ENCODE assay signal across 13 cellular contexts in genomic region chr3:142947799-142948575, GRCh38. TPM values are rescaled to one million over a fixed set of nuclear protein-coding genes. Genes with fewer than 3 reads are reported as not detected.
DNase-seq lines count a peak whose midpoint lies in the region; ATAC-seq and TF ChIP-seq lines count a peak whose summit lies in the region.
"Had no signal": no experiment of that assay in that cellular context is flagged by ENCODE, and none has a peak within 500 bp of the region (broad histone marks: within the 10 kb centered on the region; RNA-seq: fewer than 3 reads in every experiment).

No MANE protein-coding gene starts in this region.

- no peaks in the 10 kb centered on the region for H3K36me3 Mint-ChIP-seq in endothelial cell (ENCODE audit: low read depth, unreplicated experiment)

- peak overlapping the region; percentile 30 to 65 for H3K4me3 Mint-ChIP-seq in stimulated activated naive CD8-positive, alpha-beta T cell treated with anti-CD3 and anti-CD28 coated beads, Interleukin-15, amount 100 ng/mL, for 72 hours
- no peak overlapping the region for H3K4me3 Mint-ChIP-seq in endothelial cell (ENCODE audit: unreplicated experiment)

- H3K4me1 Mint-ChIP-seq in stimulated activated naive CD8-positive, alpha-beta T cell treated with anti-CD3 and anti-CD28 coated beads, Interleukin-15, amount 100 ng/mL, for 72 hours: peaks cover 12% of the 10 kb centered on the region
- H3K4me1 Mint-ChIP-seq in endothelial cell (ENCODE audit: unreplicated experiment): peaks cover 6% of the 10 kb centered on the region

- no peak for TF ChIP-seq CTCF in endothelial cell (IDR thresholded peaks at IDR 0.05; ENCODE audit: unreplicated experiment)

- no peaks in the 10 kb centered on the region for H3K9me3 Mint-ChIP-seq in stimulated activated naive CD8-positive, alpha-beta T cell treated with anti-CD3 and anti-CD28 coated beads, Interleukin-15, amount 100 ng/mL, for 72 hours
- no peaks in the 10 kb centered on the region for H3K9me3 Mint-ChIP-seq in endothelial cell (ENCODE audit: unreplicated experiment)

- peak overlapping the region in 1 of 2 donors; percentile 65 for H3K27ac Mint-ChIP-seq in stimulated activated naive CD8-positive, alpha-beta T cell treated with anti-CD3 and anti-CD28 coated beads, Interleukin-15, amount 100 ng/mL, for 72 hours
- H3K27ac Mint-ChIP-seq in endothelial cell (ENCODE audit: unreplicated experiment): no peak overlapping the region

- H3K27me3 Mint-ChIP-seq in stimulated activated naive CD8-positive, alpha-beta T cell treated with anti-CD3 and anti-CD28 coated beads, Interleukin-15, amount 100 ng/mL, for 72 hours: peaks cover 78% of the 10 kb centered on the region
- peaks cover 1% of the 10 kb centered on the region for H3K27me3 Mint-ChIP-seq in endothelial cell (ENCODE audit: unreplicated experiment)

- DNase-seq in stimulated activated CD4-positive, alpha-beta T cell treated with anti-CD3 and anti-CD28 coated beads, Interleukin-15, amount 100 ng/mL, for 24 hours: peak; percentile 45
- DNase-seq in stimulated activated CD4-positive, alpha-beta T cell treated with anti-CD3 and anti-CD28 coated beads, Interleukin-4, amount 100 ng/mL, for 1 hour: no peak
- DNase-seq in RKO (ENCODE audit: low spot score) (peak; percentile 14), foreskin melanocyte (peak; percentile 29), NCI-H524 (lab: John Stamatoyannopoulos, UW) (no peak), endothelial cell (ENCODE audit: low spot score) (no peak)
- peak in 1 of 2 donors; percentile 22 for DNase-seq in stimulated activated naive CD8-positive, alpha-beta T cell treated with anti-CD3 and anti-CD28 coated beads, Interleukin-15, amount 100 ng/mL, for 72 hours
- DNase-seq: NCI-H1105 treated with DMSO at 0.1 percent for 48 hours had no signal

- peak; percentile 82 for ATAC-seq in stimulated activated naive CD8-positive, alpha-beta T cell treated with anti-CD3 and anti-CD28 coated beads, Interleukin-15, amount 100 ng/mL, for 72 hours
- no peak for ATAC-seq in HG03520 (IDR thresholded peaks at IDR 0.05; ENCODE audit: unreplicated experiment)

RNA-seq across cellular contexts. Expression of gene PAQR9, which starts 15.5 kb away (rescaled TPM):
- not detected for total RNA-seq in endothelial cell (ENCODE audit: unreplicated experiment)
- total RNA-seq: glomerular endothelial cell; lung; T-helper 2 cell treated with Interferon-gamma antibody and Interleukin-4, amounts not matched to agents 100 ng/mL and 5 ng/mL, for 36 hours; tibial nerve had no signal

RNA-seq across cellular contexts. Expression of gene U2SURP, which starts 53.4 kb away (rescaled TPM):
- total RNA-seq in endothelial cell (ENCODE audit: unreplicated experiment): 86.1 TPM

RNA-seq across cellular contexts. Expression of gene PCOLCE2, which starts 59.1 kb away (rescaled TPM):
- total RNA-seq in endothelial cell (ENCODE audit: unreplicated experiment): 1.8 TPM
- total RNA-seq: T-helper 2 cell treated with Interferon-gamma antibody and Interleukin-4, amounts not matched to agents 100 ng/mL and 5 ng/mL, for 36 hours had no signal

Comparison
In these comparisons a context has a peak if more than half of its experiments do, and no peak if none do; other contexts are left out.
1. DNase-seq: peak in stimulated activated CD4-positive, alpha-beta T cell treated with anti-CD3 and anti-CD28 coated beads, Interleukin-15, amount 100 ng/mL, for 24 hours (single experiment), RKO (single experiment) and foreskin melanocyte (single experiment); none in stimulated activated CD4-positive, alpha-beta T cell treated with anti-CD3 and anti-CD28 coated beads, Interleukin-4, amount 100 ng/mL, for 1 hour (single experiment), NCI-H524 (0 of 2) and endothelial cell (single experiment).